Comparison of ENCODE assay signal across 8 cellular contexts in genomic region chr5:140344683-140345423, GRCh38.
DNase-seq lines count a peak whose midpoint lies in the region; ATAC-seq and TF ChIP-seq lines count a peak whose summit lies in the region.

No MANE protein-coding gene starts in this region.

- DNase-seq in HL-60 (ENCODE audit: low read depth in 1 of 2, low spot score in 1 of 2), result no peak
- DNase-seq in activated CD4-positive, alpha-beta T cell treated with anti-CD3 and anti-CD28 coated beads for 48 hours, result peak; percentile 44
- DNase-seq in foreskin fibroblast, result peak; percentile 21 to 56
- DNase-seq in globus pallidus (ENCODE audit: low spot score), result no peak
- no peak for DNase-seq in GM19240 (ENCODE audit: insufficient read length, low spot score)

- TF ChIP-seq CTCF in HL-60 (IDR thresholded peaks at IDR 0.05; ENCODE audit: insufficient read depth, low read length), result no peak
- TF ChIP-seq CTCF in foreskin fibroblast (IDR thresholded peaks at IDR 0.05; ENCODE audit: low read depth, low read length), result no peak

- no peak for ATAC-seq in GM18505 (IDR thresholded peaks at IDR 0.05; ENCODE audit: unreplicated experiment)
- ATAC-seq in GM21423 (IDR thresholded peaks at IDR 0.05; ENCODE audit: unreplicated experiment), result no peak

- H3K4me3 ChIP-seq in HL-60 (replicated peaks; ENCODE audit: insufficient read depth, low read length) (peak overlapping the region; percentile 77), foreskin fibroblast (ENCODE audit: low read depth in 1 of 2, low read length in 2 of 2) (peak overlapping the region in 1 of 2 donors; percentile 64), skin epidermis (peak overlapping the region; percentile 51 to 82 (median 58))

- H3K27ac ChIP-seq in HL-60 (replicated peaks), result no peak overlapping the region
- H3K27ac ChIP-seq in skin epidermis, result peak overlapping the region in 10 of 21 experiments; percentile 41 to 90 (median 78)

- H3K27me3 ChIP-seq in HL-60 (ENCODE audit: insufficient read depth, poor library complexity, severe bottlenecking), result no peaks in the 10 kb centered on the region

- TF ChIP-seq POLR2A in GM18505 (IDR thresholded peaks at IDR 0.05; ENCODE audit: borderline replicate concordance, extremely low read depth, insufficient read depth, insufficient read length), result no peak

Comparison
In these comparisons a context has a peak if more than half of its experiments do, and no peak if none do; other contexts are left out.
1. DNase-seq: peak in activated CD4-positive, alpha-beta T cell treated with anti-CD3 and anti-CD28 coated beads for 48 hours (single experiment) and foreskin fibroblast (2 of 2); none in HL-60 (0 of 2), globus pallidus (single experiment) and GM19240 (single experiment).